Comparison of ENCODE assay signal across 2 cellular contexts in genomic region chr6:32799740-32800139, GRCh38.
TF ChIP-seq lines count a peak whose summit lies in the region.

No MANE protein-coding gene starts in this region.

TF ChIP-seq in GM12891, 5 proteins besides CTCF, POLR2A, EP300 and RAD21:
- TF ChIP-seq TAF1 (IDR thresholded peaks at IDR 0.05; ENCODE audit: low read depth, low read length), result no peak
- no peak for TF ChIP-seq POU2F2 (IDR thresholded peaks at IDR 0.05; ENCODE audit: low read depth, low read length)
- no peak for TF ChIP-seq SPI1 (IDR thresholded peaks at IDR 0.05; ENCODE audit: low read depth, low read length)
- no peak for TF ChIP-seq PAX5 (IDR thresholded peaks at IDR 0.05; ENCODE audit: insufficient read depth, low read length, severe bottlenecking)
- TF ChIP-seq POLR2AphosphoS5 (IDR thresholded peaks at IDR 0.05; ENCODE audit: low read depth, low read length), result no peak
TF ChIP-seq in GM12891: peak in this region for 0.

TF ChIP-seq in H1, 55 proteins besides CTCF, POLR2A, EP300 and RAD21:
- no peak for TF ChIP-seq RFX5 (IDR thresholded peaks at IDR 0.05; ENCODE audit: borderline replicate concordance, low read depth, low read length)
- TF ChIP-seq BRCA1 (IDR thresholded peaks at IDR 0.05; ENCODE audit: low read depth, low read length), result no peak
- no peak for TF ChIP-seq ASH2L (IDR thresholded peaks at IDR 0.05; ENCODE audit: low read length)
- no peak for TF ChIP-seq SP4 (IDR thresholded peaks at IDR 0.05; ENCODE audit: low read length)
- TF ChIP-seq E2F6 (IDR thresholded peaks at IDR 0.05), result no peak
- no peak for TF ChIP-seq CHD1 (IDR thresholded peaks at IDR 0.05; ENCODE audit: low read depth, low read length)
- TF ChIP-seq MAX (IDR thresholded peaks at IDR 0.05), result no peak
TF ChIP-seq in H1: peak in this region for 0.
